Comparison of ENCODE assay signal across 8 cellular contexts in the genomic region with DNA sequence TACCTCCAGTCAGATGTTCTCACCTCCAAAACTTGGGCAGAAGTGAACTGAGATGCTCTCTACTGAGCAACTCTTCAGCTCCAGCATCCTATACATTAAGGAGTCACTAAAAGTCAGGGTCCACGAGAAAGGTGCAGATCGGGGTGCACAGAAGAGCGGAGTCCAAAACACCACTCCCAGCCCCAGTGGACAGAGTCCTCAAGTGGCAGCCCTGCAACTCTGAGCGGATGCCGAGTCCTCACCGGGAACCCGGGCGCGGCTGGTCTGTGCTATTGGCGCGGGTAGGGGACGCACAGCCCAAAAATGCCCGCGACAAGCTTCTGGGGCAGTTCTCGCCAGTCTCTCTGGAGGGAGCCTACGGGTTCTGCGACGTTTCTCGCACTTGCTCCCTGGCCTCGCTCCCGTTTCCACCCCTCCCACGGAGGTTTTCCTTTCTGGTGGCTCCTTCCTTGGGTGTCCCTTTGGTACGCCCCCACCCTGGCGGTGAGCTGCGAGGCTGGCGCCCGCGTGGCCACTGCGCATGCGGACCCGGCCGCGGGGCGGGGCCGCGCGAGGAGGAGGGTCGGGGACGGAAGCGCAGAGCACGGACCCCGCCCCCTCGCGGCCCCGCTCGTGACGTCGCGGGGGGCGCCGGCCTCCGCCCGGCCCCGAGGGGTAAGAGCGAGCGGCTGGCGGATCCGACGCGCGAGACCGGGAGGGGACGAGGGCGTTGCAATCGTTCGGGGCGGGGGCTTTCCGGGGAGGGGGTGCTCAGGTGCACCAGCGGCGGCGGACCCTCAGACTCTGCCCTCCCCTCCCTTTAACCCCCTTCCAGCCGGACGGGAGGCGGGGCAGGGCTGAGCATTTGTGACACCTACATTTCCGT. TPM values are rescaled to one million over a fixed set of nuclear protein-coding genes. Genes with fewer than 3 reads are reported as not detected.
A peak's percentile ranks its signal among the peaks of the same experiment; 100 is the strongest.
DNase-seq lines count a peak whose midpoint lies in the region; ATAC-seq and TF ChIP-seq lines count a peak whose summit lies in the region.

A gene with protein sequence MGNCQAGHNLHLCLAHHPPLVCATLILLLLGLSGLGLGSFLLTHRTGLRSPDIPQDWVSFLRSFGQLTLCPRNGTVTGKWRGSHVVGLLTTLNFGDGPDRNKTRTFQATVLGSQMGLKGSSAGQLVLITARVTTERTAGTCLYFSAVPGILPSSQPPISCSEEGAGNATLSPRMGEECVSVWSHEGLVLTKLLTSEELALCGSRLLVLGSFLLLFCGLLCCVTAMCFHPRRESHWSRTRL (plus strand): TSS at position 601 of the 865 bp plus-strand sequence. CDS start 1,065 bp downstream, outside the sequence.

- TF ChIP-seq CTCF in AG09309 (IDR thresholded peaks at IDR 0.05; ENCODE audit: control insufficient read depth, insufficient read depth, low read depth, low read length, missing control alignments) (peak; percentile 40), choroid plexus epithelial cell (conservative IDR thresholded peaks at IDR 0.05; ENCODE audit: low read depth, low read length) (peak; percentile 41)

- ATAC-seq in GM19025 (IDR thresholded peaks at IDR 0.05; ENCODE audit: low read depth, unreplicated experiment) = peak; percentile 95
- ATAC-seq in HG03342 (IDR thresholded peaks at IDR 0.05; ENCODE audit: unreplicated experiment) = peak; percentile 77
- peak; percentile 95 for ATAC-seq in activated CD4-positive, alpha-beta T cell treated with anti-CD3 and anti-CD28 coated beads for 36 hours

- DNase-seq in AG09309 (ENCODE audit: low read depth) (peak; percentile 37), NCI-H524 (lab: John Stamatoyannopoulos, UW) (peak; percentile 73 to 93), choroid plexus epithelial cell (ENCODE audit: low read depth) (peak; percentile 82)
- peak; percentile 94 for DNase-seq in activated CD4-positive, alpha-beta T cell treated with anti-CD3 and anti-CD28 coated beads for 36 hours
- peak; percentile 90 to 93 for DNase-seq in stimulated activated CD4-positive, alpha-beta T cell treated with anti-CD3 and anti-CD28 coated beads, Interleukin-1b, Interleukin-23, amount 100 ng/mL, for 4 hours (ENCODE audit: low read depth in 2 of 2)

- H3K27ac Mint-ChIP-seq in activated CD4-positive, alpha-beta T cell treated with anti-CD3 and anti-CD28 coated beads for 36 hours = peak within 1 kb of the TSS; percentile 87

- peaks cover 2% of the 10 kb centered on the region for H3K36me3 Mint-ChIP-seq in activated CD4-positive, alpha-beta T cell treated with anti-CD3 and anti-CD28 coated beads for 36 hours (ENCODE audit: low read depth)

- H3K27ac ChIP-seq in layer of hippocampus (ENCODE audit: low read depth, low read length) = peak within 1 kb of the TSS; percentile 93

- peaks cover 17% of the 10 kb centered on the region for H3K4me1 Mint-ChIP-seq in activated CD4-positive, alpha-beta T cell treated with anti-CD3 and anti-CD28 coated beads for 36 hours

- intact Hi-C loops in activated CD4-positive, alpha-beta T cell treated with anti-CD3 and anti-CD28 coated beads for 36 hours (cut with DNase I, micrococcal nuclease) = loop anchor here (1.0 to 5.0 kb wide), 10 partner anchors 12 to 171 kb away; a partner anchor contains a TSS

- no peaks in the 10 kb centered on the region for H3K9me3 Mint-ChIP-seq in activated CD4-positive, alpha-beta T cell treated with anti-CD3 and anti-CD28 coated beads for 36 hours (ENCODE audit: low read depth)

- CTCF ChIA-PET in activated CD4-positive, alpha-beta T cell treated with anti-CD3 and anti-CD28 coated beads for 36 hours (lab: Charles Lee) = interaction anchor here (0.5 to 1.9 kb wide), 14 partner anchors 11 to 795 kb away, joined by 3 to 15 read pairs (median 4); a partner anchor contains a TSS

- H3K27me3 ChIP-seq in layer of hippocampus (ENCODE audit: control insufficient read depth, insufficient read depth, low read length) = no peaks in the 10 kb centered on the region

- no peaks in the 10 kb centered on the region for H3K27me3 Mint-ChIP-seq in activated CD4-positive, alpha-beta T cell treated with anti-CD3 and anti-CD28 coated beads for 36 hours

- peak within 1 kb of the TSS; percentile 79 for H3K4me3 ChIP-seq in AG09309 (ENCODE audit: control insufficient read depth, low read depth, low read length)
- peak within 1 kb of the TSS; percentile 78 for H3K4me3 ChIP-seq in choroid plexus epithelial cell (ENCODE audit: low read depth, low read length)

- POLR2A ChIA-PET in activated CD4-positive, alpha-beta T cell treated with anti-CD3 and anti-CD28 coated beads for 36 hours (lab: Charles Lee) = interaction anchor here (0.7 to 2.2 kb wide), 3 partner anchors 11 to 446 kb away, joined by 3 to 14 read pairs (median 3); a partner anchor contains a TSS

- peak within 1 kb of the TSS; percentile 88 for H3K4me3 Mint-ChIP-seq in activated CD4-positive, alpha-beta T cell treated with anti-CD3 and anti-CD28 coated beads for 36 hours

RNA-seq across cellular contexts. Expression of the gene that starts here (rescaled TPM):
- 10 to 100 TPM; 34.6 to 42.5 TPM for total RNA-seq in activated CD4-positive, alpha-beta T cell treated with anti-CD3 and anti-CD28 coated beads for 36 hours

Comparison
In these comparisons a context has a peak if more than half of its experiments do, and no peak if none do; other contexts are left out.
1. Peak in every context shown above with its lines: DNase-seq, ATAC-seq, H3K4me3 ChIP-seq and H3K27ac ChIP-seq.
2. DNase-seq: peak in every context shown above with its lines; median percentile 94 in activated CD4-positive, alpha-beta T cell treated with anti-CD3 and anti-CD28 coated beads for 36 hours; 92 in stimulated activated CD4-positive, alpha-beta T cell treated with anti-CD3 and anti-CD28 coated beads, Interleukin-1b, Interleukin-23, amount 100 ng/mL, for 4 hours; 83 in NCI-H524; 82 in choroid plexus epithelial cell; 37 in AG09309.